ENCODE assay signal across 19 cellular contexts in the genomic region with DNA sequence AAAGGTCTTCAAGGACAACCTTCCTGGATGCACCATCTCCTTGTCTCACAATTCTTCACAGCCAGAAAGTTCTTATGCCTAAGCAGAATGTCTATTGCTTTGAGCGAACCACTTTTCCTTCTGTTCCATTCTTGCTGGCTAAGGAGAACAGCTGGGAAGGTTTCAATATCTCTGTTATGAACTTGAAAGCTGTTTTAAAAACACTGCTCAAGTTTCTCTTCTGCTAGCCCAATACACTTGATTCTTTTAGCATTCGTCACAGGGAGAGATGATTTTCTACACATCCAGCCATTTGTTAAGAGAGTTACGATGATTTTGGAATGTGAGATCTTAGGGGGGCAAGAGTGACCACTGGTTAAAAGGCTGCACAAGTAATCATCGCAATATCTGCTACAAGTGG.
A peak's percentile ranks its signal among the peaks of the same experiment; 100 is the strongest.
DNase-seq lines count a peak whose midpoint lies in the region; ATAC-seq, FAIRE-seq and TF ChIP-seq lines count a peak whose summit lies in the region.
"Had no signal": no experiment of that assay in that cellular context is flagged by ENCODE, and none has a peak within 500 bp of the region (broad histone marks: within the 10 kb centered on the region; RNA-seq: fewer than 3 reads in every experiment).

No MANE protein-coding gene starts in this region.

- no peaks in the 10 kb centered on the region for H3K36me3 ChIP-seq in astrocyte (ENCODE audit: insufficient read depth, low read length)

- TF ChIP-seq CTCF in AG04449 (IDR thresholded peaks at IDR 0.05; ENCODE audit: insufficient read depth, low read length, missing control alignments) (no peak), astrocyte (IDR thresholded peaks at IDR 0.05; ENCODE audit: insufficient read depth, low read depth, low read length) (no peak)

- no peak overlapping the region for H3K4me3 Mint-ChIP-seq in astrocyte (ENCODE audit: unreplicated experiment)
- no peak overlapping the region for H3K4me3 Mint-ChIP-seq in stimulated activated effector memory CD8-positive, alpha-beta T cell treated with anti-CD3 and anti-CD28 coated beads, Interleukin-12 subunit alpha, Interleukin-12 subunit beta, amount 100 ng/mL, for 72 hours
- no peak overlapping the region for H3K4me3 Mint-ChIP-seq in effector memory CD8-positive, alpha-beta T cell
- H3K4me3 Mint-ChIP-seq: GM23338 had no signal

- no peak overlapping the region for H3K27ac ChIP-seq in astrocyte (ENCODE audit: low read depth, low read length)

- ATAC-seq in stimulated activated effector memory CD8-positive, alpha-beta T cell treated with anti-CD3 and anti-CD28 coated beads, Interleukin-12 subunit alpha, Interleukin-12 subunit beta, amount 100 ng/mL, for 72 hours, result no peak
- ATAC-seq in effector memory CD8-positive, alpha-beta T cell (replicated peaks), result no peak
- ATAC-seq: GM23338, K562, Panc1, SK-N-SH treated with all-trans-retinoic acid at 6 μM for 48 hours had no signal

- DNase-seq in AG04449 (ENCODE audit: low read depth, low spot score), result peak; percentile 9
- peak; percentile 33 for DNase-seq in GM03348 (ENCODE audit: low spot score)
- peak; percentile 10 for DNase-seq in astrocyte (ENCODE audit: low read depth)
- DNase-seq in middle frontal gyrus (ENCODE audit: extremely low spot score, low spot score), result peak; percentile 17
- DNase-seq in SW480 (ENCODE audit: low spot score), result no peak
- DNase-seq in stimulated activated effector memory CD8-positive, alpha-beta T cell treated with anti-CD3 and anti-CD28 coated beads, Interleukin-12 subunit alpha, Interleukin-12 subunit beta, amount 100 ng/mL, for 72 hours (ENCODE audit: low spot score in 2 of 2), result no peak
- DNase-seq in epidermal melanocyte (ENCODE audit: insufficient read length, low spot score), result no peak
- no peak for DNase-seq in effector memory CD8-positive, alpha-beta T cell
- DNase-seq: AML-193, Caco-2, DMS53, NCI-H1417 treated with DMSO at 0.1 percent for 48 hours, NCI-H2029, NCI-H2227 treated with DMSO at 0.1 percent for 48 hours, SHP77 had no signal

- no peak overlapping the region for H3K9ac ChIP-seq in astrocyte (ENCODE audit: low read length)

- peaks cover 2% of the 10 kb centered on the region for H3K9me3 Mint-ChIP-seq in astrocyte (ENCODE audit: unreplicated experiment)
- H3K9me3 Mint-ChIP-seq in stimulated activated effector memory CD8-positive, alpha-beta T cell treated with anti-CD3 and anti-CD28 coated beads, Interleukin-12 subunit alpha, Interleukin-12 subunit beta, amount 100 ng/mL, for 72 hours, result peaks cover 3% of the 10 kb centered on the region
- no peaks in the 10 kb centered on the region for H3K9me3 Mint-ChIP-seq in effector memory CD8-positive, alpha-beta T cell
- H3K9me3 Mint-ChIP-seq: GM23338 had no signal

- no peak overlapping the region for H2AFZ ChIP-seq in astrocyte (ENCODE audit: low read depth, low read length)
- H2AFZ ChIP-seq: GM23338 had no signal

- no peaks in the 10 kb centered on the region for H3K9me3 ChIP-seq in astrocyte (ENCODE audit: insufficient read depth, low read depth, low read length)
- H3K9me3 ChIP-seq: Caco-2 had no signal

- no peaks in the 10 kb centered on the region for H3K27me3 ChIP-seq in astrocyte (ENCODE audit: insufficient read depth, low read length)

- no peaks in the 10 kb centered on the region for H3K79me2 ChIP-seq in astrocyte (ENCODE audit: insufficient read depth, low read length)

- H3K4me1 ChIP-seq in astrocyte (ENCODE audit: insufficient read depth, low read length), result no peaks in the 10 kb centered on the region
- H3K4me1 ChIP-seq: Caco-2 had no signal

- no peak overlapping the region for H3K27ac Mint-ChIP-seq in astrocyte (ENCODE audit: unreplicated experiment)
- H3K27ac Mint-ChIP-seq in stimulated activated effector memory CD8-positive, alpha-beta T cell treated with anti-CD3 and anti-CD28 coated beads, Interleukin-12 subunit alpha, Interleukin-12 subunit beta, amount 100 ng/mL, for 72 hours, result no peak overlapping the region
- no peak overlapping the region for H3K27ac Mint-ChIP-seq in effector memory CD8-positive, alpha-beta T cell
- H3K27ac Mint-ChIP-seq: GM23338 had no signal

- FAIRE-seq in astrocyte (lab: Jason Lieb, UNC), result no peak
- FAIRE-seq: K562 had no signal

- no peaks in the 10 kb centered on the region for H4K20me1 ChIP-seq in astrocyte (ENCODE audit: insufficient read depth, low read length)

- no peak overlapping the region for H3K4me3 ChIP-seq in AG04449 (ENCODE audit: low read depth, low read length)
- no peak overlapping the region for H3K4me3 ChIP-seq in astrocyte (ENCODE audit: insufficient read depth, low read depth, low read length)
- H3K4me3 ChIP-seq: GM23338, K562 had no signal

- H3K4me1 Mint-ChIP-seq in astrocyte (ENCODE audit: low read depth, unreplicated experiment), result peaks cover 1% of the 10 kb centered on the region
- H3K4me1 Mint-ChIP-seq in stimulated activated effector memory CD8-positive, alpha-beta T cell treated with anti-CD3 and anti-CD28 coated beads, Interleukin-12 subunit alpha, Interleukin-12 subunit beta, amount 100 ng/mL, for 72 hours, result peaks cover 32% of the 10 kb centered on the region
- H3K4me1 Mint-ChIP-seq in effector memory CD8-positive, alpha-beta T cell (ENCODE audit: low read depth in 2 of 2), result peaks cover 0 to 18% of the 10 kb centered on the region in 2 donors

- no peaks in the 10 kb centered on the region for H3K36me3 Mint-ChIP-seq in astrocyte (ENCODE audit: low read depth, unreplicated experiment)
- H3K36me3 Mint-ChIP-seq in stimulated activated effector memory CD8-positive, alpha-beta T cell treated with anti-CD3 and anti-CD28 coated beads, Interleukin-12 subunit alpha, Interleukin-12 subunit beta, amount 100 ng/mL, for 72 hours, result no peaks in the 10 kb centered on the region
- H3K36me3 Mint-ChIP-seq in effector memory CD8-positive, alpha-beta T cell (ENCODE audit: insufficient read depth), result no peaks in the 10 kb centered on the region

- H3K27me3 Mint-ChIP-seq in astrocyte (ENCODE audit: low read depth, unreplicated experiment), result peaks cover 13% of the 10 kb centered on the region
- H3K27me3 Mint-ChIP-seq in effector memory CD8-positive, alpha-beta T cell, result peaks cover 13 to 16% of the 10 kb centered on the region in 2 donors

- CTCF ChIA-PET in AG04449 (lab: Yijun Ruan, JAX), result interaction anchor here (1.0 to 2.1 kb wide), 3 partner anchors 35 to 239 kb away, joined by 3 to 6 read pairs (median 4); no protein-coding TSS in a partner anchor

- H3K4me2 ChIP-seq in astrocyte (ENCODE audit: low read length), result no peak overlapping the region
- H3K4me2 ChIP-seq: GM23338 had no signal

- POLR2A ChIA-PET in AG04449 (lab: Yijun Ruan, JAX), result no interaction called here

Comparison
In these comparisons a context has a peak if more than half of its experiments do, and no peak if none do; other contexts are left out.
1. DNase-seq: peak in AG04449 (single experiment), GM03348 (single experiment), astrocyte (single experiment) and middle frontal gyrus (single experiment); none in SW480 (single experiment), stimulated activated effector memory CD8-positive, alpha-beta T cell treated with anti-CD3 and anti-CD28 coated beads, Interleukin-12 subunit alpha, Interleukin-12 subunit beta, amount 100 ng/mL, for 72 hours (0 of 2), epidermal melanocyte (single experiment) and effector memory CD8-positive, alpha-beta T cell (0 of 3).